Comparison of ENCODE assay signal across 2 cellular contexts in genomic region chr3:36993326-36994283, GRCh38.
TF ChIP-seq lines count a peak whose summit lies in the region.

TSS of gene MLH1 (plus strand) at chr3:36993518. CDS start at chr3:36993548, 30 bp downstream.

TF ChIP-seq in WTC11, 78 proteins besides CTCF, POLR2A, EP300 and RAD21 (continued from another document and continues in another):
- TF ChIP-seq FOXP4 (CRISPR knock-in tag; IDR thresholded peaks at IDR 0.05) (peak; percentile 13; the same call in 1 of the 2 replicates), TEAD4 (CRISPR knock-in tag; IDR thresholded peaks at IDR 0.05) (no peak; the same call in 1 of the 2 replicates), ATF3 (CRISPR knock-in tag; conservative IDR thresholded peaks at IDR 0.05) (no peak), ZBTB21 (CRISPR knock-in tag; IDR thresholded peaks at IDR 0.05; ENCODE audit: borderline replicate concordance) (no peak), SMAD3 (CRISPR knock-in tag; IDR thresholded peaks at IDR 0.05; ENCODE audit: borderline replicate concordance) (peak; percentile 92; the same call in 1 of the 2 replicates), HMGXB4 (CRISPR knock-in tag; IDR thresholded peaks at IDR 0.05) (no peak), E2F5 (CRISPR knock-in tag; IDR thresholded peaks at IDR 0.05) (peak; percentile 80; the same call in 1 of the 2 replicates), HMGA2 (CRISPR knock-in tag; IDR thresholded peaks at IDR 0.05) (0 out of 2 replicates have a peak, but pooled peaks have one; percentile 10), NR3C1 (CRISPR knock-in tag; conservative IDR thresholded peaks at IDR 0.05; ENCODE audit: low read depth) (no peak), ZNF138 (CRISPR knock-in tag; conservative IDR thresholded peaks at IDR 0.05) (no peak), ZNF425 (CRISPR knock-in tag; conservative IDR thresholded peaks at IDR 0.05) (no peak), AFF4 (CRISPR knock-in tag; IDR thresholded peaks at IDR 0.05; ENCODE audit: borderline replicate concordance) (no peak), NFATC4 (CRISPR knock-in tag; IDR thresholded peaks at IDR 0.05) (no peak), EMX1 (CRISPR knock-in tag; IDR thresholded peaks at IDR 0.05) (no peak), NFE2L1 (CRISPR knock-in tag; IDR thresholded peaks at IDR 0.05) (no peak; the same call in 1 of the 2 replicates), GABPB1 (CRISPR knock-in tag; IDR thresholded peaks at IDR 0.05) (peak; percentile 65)

TF ChIP-seq in HepG2, 621 proteins besides CTCF, POLR2A, EP300 and RAD21 (continued from another document and continues in another):
- 0 out of 2 replicates have a peak, but pooled peaks have one; percentile 57 for TF ChIP-seq ZNF318 (CRISPR knock-in tag; IDR thresholded peaks at IDR 0.05)
- no peak for TF ChIP-seq ZNF776 (CRISPR knock-in tag; IDR thresholded peaks at IDR 0.05)
- no peak for TF ChIP-seq CBX2 (IDR thresholded peaks at IDR 0.05; ENCODE audit: low read depth, low read length)
- no peak for TF ChIP-seq CBX2 (CRISPR knock-in tag; IDR thresholded peaks at IDR 0.05; ENCODE audit: low read depth)
- TF ChIP-seq FOXA3 (CRISPR knock-in tag; IDR thresholded peaks at IDR 0.05): peak; percentile 8; the same call in 1 of the 2 replicates
- no peak for TF ChIP-seq PHB2 (IDR thresholded peaks at IDR 0.05; ENCODE audit: partially characterized antibody)
- TF ChIP-seq POLR2G (IDR thresholded peaks at IDR 0.05; ENCODE audit: low read depth, low read length): peak; percentile 66
- peak; percentile 46; the same call in 1 of the 2 replicates for TF ChIP-seq TP53 (CRISPR knock-in tag; conservative IDR thresholded peaks at IDR 0.05)
- peak; percentile 32; the same call in 1 of the 2 replicates for TF ChIP-seq ATF3 (CRISPR knock-in tag; IDR thresholded peaks at IDR 0.05)
- no peak; the same call in 1 of the 2 replicates for TF ChIP-seq DRAP1 (CRISPR knock-in tag; IDR thresholded peaks at IDR 0.05)
- TF ChIP-seq ZNF773 (CRISPR knock-in tag; IDR thresholded peaks at IDR 0.05; ENCODE audit: borderline replicate concordance): no peak
- TF ChIP-seq HES4 (CRISPR knock-in tag; IDR thresholded peaks at IDR 0.05; ENCODE audit: borderline replicate concordance): peak; percentile 72
- peak; percentile 61 for TF ChIP-seq IKZF4 (CRISPR knock-in tag; IDR thresholded peaks at IDR 0.05; ENCODE audit: borderline replicate concordance, low read depth, not compliant biosample characterization)
- no peak for TF ChIP-seq SETDB1 (CRISPR knock-in tag; IDR thresholded peaks at IDR 0.05; ENCODE audit: borderline replicate concordance)
- TF ChIP-seq ZBTB38 (CRISPR knock-in tag; IDR thresholded peaks at IDR 0.05): peak; percentile 64; the same call in 1 of the 2 replicates
- peak; percentile 50; the same call in 1 of the 2 replicates for TF ChIP-seq KLF6 (CRISPR knock-in tag; IDR thresholded peaks at IDR 0.05)
- TF ChIP-seq RAD51 (IDR thresholded peaks at IDR 0.05; ENCODE audit: borderline replicate concordance): no peak
- 0 out of 2 replicates have a peak, but pooled peaks have one; percentile 48 for TF ChIP-seq NAIF1 (CRISPR knock-in tag; IDR thresholded peaks at IDR 0.05; ENCODE audit: borderline replicate concordance)
- 0 out of 2 replicates have a peak, but pooled peaks have one; percentile 27 for TF ChIP-seq ZBTB3 (CRISPR knock-in tag; IDR thresholded peaks at IDR 0.05; ENCODE audit: borderline replicate concordance, low read depth)
- TF ChIP-seq IRX3 (CRISPR knock-in tag; IDR thresholded peaks at IDR 0.05; ENCODE audit: borderline replicate concordance, low read depth): no peak
- no peak for TF ChIP-seq ZNF234 (CRISPR knock-in tag; conservative IDR thresholded peaks at IDR 0.05)
- TF ChIP-seq GATAD2A (CRISPR knock-in tag; IDR thresholded peaks at IDR 0.05): 0 out of 2 replicates have a peak, but pooled peaks have one; percentile 18
- no peak for TF ChIP-seq JDP2 (CRISPR knock-in tag; IDR thresholded peaks at IDR 0.05; ENCODE audit: borderline replicate concordance)
- TF ChIP-seq ZNF564 (CRISPR knock-in tag; IDR thresholded peaks at IDR 0.05): peak; percentile 68; the same call in 1 of the 2 replicates
- TF ChIP-seq SNAPC2 (CRISPR knock-in tag; IDR thresholded peaks at IDR 0.05): no peak
- no peak for TF ChIP-seq PCBP1 (IDR thresholded peaks at IDR 0.05; ENCODE audit: borderline replicate concordance, low read depth, low read length)
- TF ChIP-seq ZNF615 (CRISPR knock-in tag; IDR thresholded peaks at IDR 0.05; ENCODE audit: borderline replicate concordance): no peak
- 0 out of 2 replicates have a peak, but pooled peaks have one; percentile 12 for TF ChIP-seq ZNF547 (CRISPR knock-in tag; IDR thresholded peaks at IDR 0.05)
- TF ChIP-seq ZNF121 (CRISPR knock-in tag; IDR thresholded peaks at IDR 0.05): no peak
- TF ChIP-seq ZNF672 (CRISPR knock-in tag; IDR thresholded peaks at IDR 0.05): no peak
- TF ChIP-seq KMT2A (CRISPR knock-in tag; IDR thresholded peaks at IDR 0.05): peak; percentile 85
- no peak; the same call in 1 of the 2 replicates for TF ChIP-seq ZFP91 (CRISPR knock-in tag; IDR thresholded peaks at IDR 0.05; ENCODE audit: borderline replicate concordance)
- peak; percentile 36 for TF ChIP-seq PHF5A (CRISPR knock-in tag; IDR thresholded peaks at IDR 0.05; ENCODE audit: low read depth, unreplicated experiment)
- TF ChIP-seq ZNF777 (CRISPR knock-in tag; IDR thresholded peaks at IDR 0.05): peak; percentile 59
- TF ChIP-seq BRCA1 (CRISPR knock-in tag; IDR thresholded peaks at IDR 0.05): 0 out of 2 replicates have a peak, but pooled peaks have one; percentile 44
- TF ChIP-seq YEATS4 (CRISPR knock-in tag; IDR thresholded peaks at IDR 0.05; ENCODE audit: borderline replicate concordance): peak; percentile 95
- 0 out of 2 replicates have a peak, but pooled peaks have one; percentile 60 for TF ChIP-seq CREB3 (CRISPR knock-in tag; IDR thresholded peaks at IDR 0.05)
- TF ChIP-seq ZKSCAN8 (CRISPR knock-in tag; IDR thresholded peaks at IDR 0.05; ENCODE audit: borderline replicate concordance): 0 out of 2 replicates have a peak, but pooled peaks have one; percentile 37
- TF ChIP-seq ATF2 (CRISPR knock-in tag; IDR thresholded peaks at IDR 0.05): peak; percentile 60
- peak; percentile 96 for TF ChIP-seq BHLHE40 (IDR thresholded peaks at IDR 0.05; ENCODE audit: low read length)
- TF ChIP-seq SNAPC5 (CRISPR knock-in tag; IDR thresholded peaks at IDR 0.05; ENCODE audit: borderline replicate concordance): no peak
- peak; percentile 71; the same call in 1 of the 3 replicates for TF ChIP-seq MXI1 (IDR thresholded peaks at IDR 0.05; ENCODE audit: borderline replicate concordance, low read depth, low read length)
- TF ChIP-seq HCFC1 (IDR thresholded peaks at IDR 0.05; ENCODE audit: low read depth, low read length): peak; percentile 62; the same call in 1 of the 2 replicates
- no peak for TF ChIP-seq ZC3H13 (CRISPR knock-in tag; IDR thresholded peaks at IDR 0.05)
- no peak for TF ChIP-seq ZNF20 (CRISPR knock-in tag; IDR thresholded peaks at IDR 0.05)
- no peak for TF ChIP-seq ZNF883 (CRISPR knock-in tag; IDR thresholded peaks at IDR 0.05; ENCODE audit: not compliant biosample characterization)
- TF ChIP-seq ZNF264 (CRISPR knock-in tag; IDR thresholded peaks at IDR 0.05): peak; percentile 28; the same call in 1 of the 2 replicates
- no peak for TF ChIP-seq TOPORS (CRISPR knock-in tag; IDR thresholded peaks at IDR 0.05)
- no peak for TF ChIP-seq ZNF713 (CRISPR knock-in tag; IDR thresholded peaks at IDR 0.05)
- TF ChIP-seq RXRA (CRISPR knock-in tag; IDR thresholded peaks at IDR 0.05): no peak
- no peak for TF ChIP-seq PRMT3 (CRISPR knock-in tag; IDR thresholded peaks at IDR 0.05; ENCODE audit: borderline replicate concordance, low read depth)
- TF ChIP-seq PHF20 (CRISPR knock-in tag; IDR thresholded peaks at IDR 0.05): peak; percentile 85
- TF ChIP-seq NFE2 (CRISPR knock-in tag; IDR thresholded peaks at IDR 0.05): no peak
- peak; percentile 14; the same call in 1 of the 2 replicates for TF ChIP-seq FOXJ3 (CRISPR knock-in tag; IDR thresholded peaks at IDR 0.05; ENCODE audit: borderline replicate concordance)
- peak; percentile 92 for TF ChIP-seq ASH2L (IDR thresholded peaks at IDR 0.05; ENCODE audit: insufficient read length, low read depth, low read length)
